17 cellular contexts compared by ENCODE assay signal in genomic region chr2:33378551-33379220, GRCh38.
A peak's percentile ranks its signal among the peaks of the same experiment; 100 is the strongest.
DNase-seq lines count a peak whose midpoint lies in the region; ATAC-seq, FAIRE-seq and TF ChIP-seq lines count a peak whose summit lies in the region.
"Had no signal": no experiment of that assay in that cellular context is flagged by ENCODE, and none has a peak within 500 bp of the region (broad histone marks: within the 10 kb centered on the region; RNA-seq: fewer than 3 reads in every experiment).

No MANE protein-coding gene starts in this region.

- no peak for TF ChIP-seq CTCF in HFFc6 (IDR thresholded peaks at IDR 0.05)
- TF ChIP-seq CTCF in WTC11 (IDR thresholded peaks at IDR 0.05) = no peak
- no peak for TF ChIP-seq CTCF in pancreas (IDR thresholded peaks at IDR 0.05)

- peak overlapping the region; percentile 45; the same call in 1 of the 2 replicates for H3K27ac Mint-ChIP-seq in HFFc6
- H3K27ac Mint-ChIP-seq in WTC11 = peak overlapping the region; percentile 80; the same call in 1 of the 2 replicates
- H3K27ac Mint-ChIP-seq in effector memory CD8-positive, alpha-beta T cell = no peak overlapping the region

- H3K36me3 ChIP-seq in pancreas = no peaks in the 10 kb centered on the region

- no peak for FAIRE-seq in pancreas (lab: Jason Lieb, UNC)
- FAIRE-seq: keratinocyte, TTC549 had no signal

- in situ Hi-C loops in KBM-7 (cut with MboI; ENCODE audit: low pct_unique_long_range_greater_than_20kb, low sequenced_read_pairs) = no loop called here

- H3K36me3 Mint-ChIP-seq in HFFc6 (ENCODE audit: low read depth) = peaks cover 35% of the 10 kb centered on the region
- no peaks in the 10 kb centered on the region for H3K36me3 Mint-ChIP-seq in WTC11
- H3K36me3 Mint-ChIP-seq in effector memory CD8-positive, alpha-beta T cell (ENCODE audit: insufficient read depth) = peaks cover 5% of the 10 kb centered on the region

- CTCF ChIA-PET in WTC11 (lab: Charles Lee) = interaction anchor here (0.6 to 2.4 kb wide), 12 partner anchors 9 to 751 kb away, joined by 3 to 15 read pairs (median 4); partner anchors contain the start of gene TTC27

- H3K27me3 Mint-ChIP-seq in HFFc6 (ENCODE audit: insufficient read depth) = peaks cover 5% of the 10 kb centered on the region
- H3K27me3 Mint-ChIP-seq in WTC11 (ENCODE audit: low read depth) = no peaks in the 10 kb centered on the region
- peaks cover 13 to 23% of the 10 kb centered on the region in 2 donors for H3K27me3 Mint-ChIP-seq in effector memory CD8-positive, alpha-beta T cell

- 65 to 68% methylated on average over 4 of the region's 4 CpGs for WGBS in pancreas, 2 donors

- H3K9me3 Mint-ChIP-seq in HFFc6 (no peaks in the 10 kb centered on the region), WTC11 (no peaks in the 10 kb centered on the region)
- H3K9me3 Mint-ChIP-seq in effector memory CD8-positive, alpha-beta T cell = no peaks in the 10 kb centered on the region

- H3K4me3 Mint-ChIP-seq in HFFc6 (no peak overlapping the region), WTC11 (no peak overlapping the region)
- no peak overlapping the region for H3K4me3 Mint-ChIP-seq in effector memory CD8-positive, alpha-beta T cell

- DNase-seq in HFFc6 (no peak), WTC11 (ENCODE audit: low spot score) (no peak), head of caudate nucleus (peak in 31 of 42 donors; percentile 14 to 77 (median 44)), renal cortical epithelial cell (ENCODE audit: low read depth) (peak; percentile 66), pancreas (no peak), KBM-7 (no peak)
- no peak for DNase-seq in effector memory CD8-positive, alpha-beta T cell
- DNase-seq: activated CD8-positive, alpha-beta memory T cell treated with anti-CD3 and anti-CD28 coated beads, Interleukin-2, amount 50 U/mL, for 4 hours; Kasumi-1; NCI-H2171 treated with DMSO at 0.1 percent for 48 hours; occipital lobe; stimulated activated CD4-positive, alpha-beta T cell treated with anti-CD3 and anti-CD28 coated beads, Interleukin-1b, Interleukin-23, amount 100 ng/mL, for 48 hours; stimulated activated naive CD4-positive, alpha-beta T cell had no signal

- no peaks in the 10 kb centered on the region for H3K9me3 ChIP-seq in pancreas

- H3K27ac ChIP-seq in pancreas = no peak overlapping the region
- H3K27ac ChIP-seq: epithelial cell of prostate had no signal

- intact Hi-C loops in head of caudate nucleus (cut with DNase I) (loop anchor here (10.0 kb wide), 1 partner anchor 344 kb away; no protein-coding TSS in a partner anchor), pancreas (cut with DNase I) (no loop called here)

- no peaks in the 10 kb centered on the region for H3K27me3 ChIP-seq in pancreas

- ATAC-seq in WTC11 = peak; percentile 71
- ATAC-seq in effector memory CD8-positive, alpha-beta T cell (replicated peaks) = no peak
- ATAC-seq in GM21515 (IDR thresholded peaks at IDR 0.05; ENCODE audit: unreplicated experiment) = no peak
- no peak for ATAC-seq in pancreas

- H3K4me1 ChIP-seq in pancreas = no peaks in the 10 kb centered on the region

- POLR2A ChIA-PET in WTC11 (lab: Charles Lee) = interaction anchor here (0.6 kb wide), 1 partner anchor 1154 kb away, joined by 4 read pairs; no protein-coding TSS in a partner anchor

- H3K4me3 ChIP-seq in pancreas = no peak overlapping the region

- peaks cover 50% of the 10 kb centered on the region for H3K4me1 Mint-ChIP-seq in HFFc6 (ENCODE audit: low read depth)
- peaks cover 18% of the 10 kb centered on the region for H3K4me1 Mint-ChIP-seq in WTC11
- H3K4me1 Mint-ChIP-seq in effector memory CD8-positive, alpha-beta T cell (ENCODE audit: low read depth in 2 of 2) = no peaks in the 10 kb centered on the region

TF ChIP-seq in WTC11, 78 proteins besides CTCF, POLR2A, EP300 and RAD21:
- TF ChIP-seq, protein P1, sequence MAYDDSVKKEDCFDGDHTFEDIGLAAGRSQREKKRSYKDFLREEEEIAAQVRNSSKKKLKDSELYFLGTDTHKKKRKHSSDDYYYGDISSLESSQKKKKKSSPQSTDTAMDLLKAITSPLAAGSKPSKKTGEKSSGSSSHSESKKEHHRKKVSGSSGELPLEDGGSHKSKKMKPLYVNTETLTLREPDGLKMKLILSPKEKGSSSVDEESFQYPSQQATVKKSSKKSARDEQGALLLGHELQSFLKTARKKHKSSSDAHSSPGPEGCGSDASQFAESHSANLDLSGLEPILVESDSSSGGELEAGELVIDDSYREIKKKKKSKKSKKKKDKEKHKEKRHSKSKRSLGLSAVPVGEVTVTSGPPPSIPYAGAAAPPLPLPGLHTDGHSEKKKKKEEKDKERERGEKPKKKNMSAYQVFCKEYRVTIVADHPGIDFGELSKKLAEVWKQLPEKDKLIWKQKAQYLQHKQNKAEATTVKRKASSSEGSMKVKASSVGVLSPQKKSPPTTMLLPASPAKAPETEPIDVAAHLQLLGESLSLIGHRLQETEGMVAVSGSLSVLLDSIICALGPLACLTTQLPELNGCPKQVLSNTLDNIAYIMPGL (CRISPR knock-in tag; IDR thresholded peaks at IDR 0.05) = no peak
- TF ChIP-seq TEAD1 (CRISPR knock-in tag; IDR thresholded peaks at IDR 0.05) = no peak
TF ChIP-seq in WTC11: peak in this region for 0.

Comparison
In these comparisons a context has a peak if more than half of its experiments do, and no peak if none do; other contexts are left out.
1. DNase-seq: peak in head of caudate nucleus (31 of 42) and renal cortical epithelial cell (single experiment); none in HFFc6 (single experiment), WTC11 (single experiment), effector memory CD8-positive, alpha-beta T cell (0 of 3), pancreas (0 of 6) and KBM-7 (single experiment).
2. H3K27ac Mint-ChIP-seq: peak in HFFc6 (single experiment) and WTC11 (single experiment); none in effector memory CD8-positive, alpha-beta T cell (0 of 2).